ENCODE assay signal across 17 cellular contexts in the genomic region with DNA sequence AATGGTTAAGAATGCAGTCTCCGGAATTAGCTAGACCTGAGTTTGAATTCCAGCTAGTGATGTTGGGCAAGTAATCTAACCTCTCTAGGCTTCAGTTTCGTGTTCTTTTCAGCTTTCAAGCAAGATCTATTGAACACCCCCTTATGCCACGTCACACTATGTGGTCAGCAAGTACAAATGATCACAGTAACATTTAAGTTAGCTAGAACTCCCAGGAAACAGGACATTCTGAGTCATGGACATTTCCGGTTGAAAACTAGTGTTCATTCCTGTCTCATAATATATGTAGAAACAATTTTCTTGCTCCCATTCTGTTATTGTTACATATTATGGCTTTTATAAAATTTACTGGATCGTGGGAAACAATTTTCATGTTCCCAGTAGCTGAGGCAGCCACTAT. TPM values are rescaled to one million over a fixed set of nuclear protein-coding genes. Genes with fewer than 3 reads are reported as not detected.
A peak's percentile ranks its signal among the peaks of the same experiment; 100 is the strongest.
DNase-seq lines count a peak whose midpoint lies in the region; ATAC-seq and TF ChIP-seq lines count a peak whose summit lies in the region.
"Had no signal": no experiment of that assay in that cellular context is flagged by ENCODE, and none has a peak within 500 bp of the region (broad histone marks: within the 10 kb centered on the region; RNA-seq: fewer than 3 reads in every experiment).

No MANE protein-coding gene starts in this region.

- no peaks in the 10 kb centered on the region for H3K36me3 Mint-ChIP-seq in type B pancreatic cell
- H3K36me3 Mint-ChIP-seq: CD8-positive, alpha-beta memory T cell; T-cell had no signal

- no peaks in the 10 kb centered on the region for H3K4me1 Mint-ChIP-seq in type B pancreatic cell (ENCODE audit: unreplicated experiment)
- H3K4me1 Mint-ChIP-seq: CD8-positive, alpha-beta memory T cell; T-cell had no signal

- H3K9me3 Mint-ChIP-seq in type B pancreatic cell, result no peaks in the 10 kb centered on the region
- H3K9me3 Mint-ChIP-seq: CD8-positive, alpha-beta memory T cell; H9; nephron progenitor cell; T-cell had no signal

- ATAC-seq in GM21576 (IDR thresholded peaks at IDR 0.05; ENCODE audit: unreplicated experiment) (no peak), GM21390 (IDR thresholded peaks at IDR 0.05; ENCODE audit: unreplicated experiment) (no peak)
- ATAC-seq: T-cell had no signal

- H3K27me3 ChIP-seq in adipocyte (replicated peaks; ENCODE audit: control insufficient read depth, insufficient read depth, low read length), result peaks cover 26% of the 10 kb centered on the region

- H3K36me3 ChIP-seq in adipocyte (ENCODE audit: control insufficient read depth, insufficient read depth, low read length, severe bottlenecking), result no peaks in the 10 kb centered on the region

- no peaks in the 10 kb centered on the region for H3K9me3 ChIP-seq in adipocyte (ENCODE audit: control insufficient read depth, low read length)

- no peak overlapping the region for H3K27ac Mint-ChIP-seq in type B pancreatic cell
- H3K27ac Mint-ChIP-seq: CD8-positive, alpha-beta memory T cell; H9; nephron progenitor cell; T-cell had no signal

- H3K27me3 Mint-ChIP-seq in type B pancreatic cell, result peaks cover 5% of the 10 kb centered on the region

- H3K4me1 ChIP-seq in adipocyte (ENCODE audit: control insufficient read depth, insufficient read depth, low read length), result no peaks in the 10 kb centered on the region

- H3K4me3 ChIP-seq in adipocyte (ENCODE audit: low read length) (no peak overlapping the region), fibroblast of villous mesenchyme (ENCODE audit: low read depth, low read length) (no peak overlapping the region)

- TF ChIP-seq CTCF in fibroblast of villous mesenchyme (IDR thresholded peaks at IDR 0.05; ENCODE audit: insufficient read depth, low read depth, low read length) (no peak), type B pancreatic cell (conservative IDR thresholded peaks at IDR 0.05) (no peak)

- DNase-seq in AG08395 (ENCODE audit: low spot score) (peak; percentile 19), HS-5 (ENCODE audit: low read depth) (peak; percentile 68), adipocyte (ENCODE audit: low read depth) (peak; percentile 12), fibroblast of villous mesenchyme (ENCODE audit: low read depth) (peak; percentile 32), mesenteric fat pad (ENCODE audit: low spot score) (no peak), type B pancreatic cell (ENCODE audit: extremely low spot score, unreplicated experiment) (no peak)
- DNase-seq: CD8-positive, alpha-beta memory T cell; H9; kidney; NCI-H1092 treated with DMSO at 0.1 percent for 48 hours; NCI-H82; nephron progenitor cell; RPMI8226; T-cell had no signal

- no peak overlapping the region for H3K4me3 Mint-ChIP-seq in type B pancreatic cell
- H3K4me3 Mint-ChIP-seq: CD8-positive, alpha-beta memory T cell; H9; nephron progenitor cell; T-cell had no signal

- H3K9ac ChIP-seq in adipocyte (ENCODE audit: low read length), result no peak overlapping the region

RNA-seq across cellular contexts. Expression of a gene that starts 34.0 kb away (rescaled TPM):
- total RNA-seq in fibroblast of villous mesenchyme, result under 0.01 TPM in 2 replicates
- not detected for total RNA-seq in mesenteric fat pad
- total RNA-seq in type B pancreatic cell (ENCODE audit: low replicate concordance), result 0.26 and 1.1 TPM in 2 replicates
- total RNA-seq: CD8-positive, alpha-beta memory T cell; chondrocyte; kidney; T-cell had no signal

Comparison
In these comparisons a context has a peak if more than half of its experiments do, and no peak if none do; other contexts are left out.
1. DNase-seq: peak in AG08395 (single experiment), HS-5 (single experiment), adipocyte (single experiment) and fibroblast of villous mesenchyme (single experiment); none in mesenteric fat pad (single experiment) and type B pancreatic cell (single experiment).